In the genomic region with DNA sequence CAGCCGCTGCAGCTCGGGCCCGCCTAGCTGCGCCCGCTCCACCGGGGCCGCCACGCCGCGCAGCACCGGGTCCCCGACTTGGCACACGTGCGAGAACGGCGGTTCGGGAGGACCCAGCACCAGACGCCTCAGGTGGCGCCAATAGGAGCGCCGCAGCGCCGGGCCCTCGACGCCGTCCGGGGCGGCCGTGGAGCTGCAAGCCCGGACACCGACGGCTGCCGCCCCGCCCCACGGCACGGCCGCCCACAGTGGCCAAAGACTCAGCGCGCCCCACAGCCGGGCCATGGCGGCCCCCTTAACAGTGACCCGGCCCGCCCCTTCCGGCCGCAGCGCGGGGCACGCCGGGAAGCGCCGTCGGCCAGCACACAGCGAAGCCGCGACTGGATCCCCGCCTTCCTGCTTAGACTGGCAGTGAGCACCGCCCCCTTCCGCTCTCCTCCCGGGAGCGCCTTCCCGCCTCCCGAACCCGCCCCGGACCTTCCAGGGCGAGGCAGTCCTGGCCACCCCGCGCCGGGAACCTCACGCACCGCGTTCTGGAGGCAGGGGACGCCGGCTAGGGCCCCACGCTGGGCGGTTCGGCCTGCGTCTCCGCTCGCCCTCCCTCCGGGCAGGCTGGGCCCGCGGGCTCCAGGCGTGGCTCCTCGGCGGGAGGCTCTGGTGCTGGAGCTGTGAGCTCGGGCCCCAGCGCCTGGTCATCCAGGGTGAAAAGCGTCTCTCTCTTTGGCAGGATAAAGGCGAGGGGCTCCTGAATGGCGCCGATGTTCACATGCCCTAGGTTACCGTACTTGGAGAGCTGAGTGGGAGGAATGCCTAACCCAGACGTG, we compare ENCODE assay signal across 1 cellular context.
TF ChIP-seq lines count a peak whose summit lies in the region.

A gene with protein sequence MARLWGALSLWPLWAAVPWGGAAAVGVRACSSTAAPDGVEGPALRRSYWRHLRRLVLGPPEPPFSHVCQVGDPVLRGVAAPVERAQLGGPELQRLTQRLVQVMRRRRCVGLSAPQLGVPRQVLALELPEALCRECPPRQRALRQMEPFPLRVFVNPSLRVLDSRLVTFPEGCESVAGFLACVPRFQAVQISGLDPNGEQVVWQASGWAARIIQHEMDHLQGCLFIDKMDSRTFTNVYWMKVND (minus strand): TSS at position 303 of the 824 bp plus-strand sequence. CDS start 18 bp downstream, at position 285.

TF ChIP-seq in HEK293, 187 proteins besides CTCF, POLR2A, EP300 and RAD21 (continued from another document and continues in another):
- peak; percentile 94 for TF ChIP-seq KLF9 (tag by site-specific recombination; IDR thresholded peaks at IDR 0.05; ENCODE audit: low read depth)
- TF ChIP-seq, protein P1, sequence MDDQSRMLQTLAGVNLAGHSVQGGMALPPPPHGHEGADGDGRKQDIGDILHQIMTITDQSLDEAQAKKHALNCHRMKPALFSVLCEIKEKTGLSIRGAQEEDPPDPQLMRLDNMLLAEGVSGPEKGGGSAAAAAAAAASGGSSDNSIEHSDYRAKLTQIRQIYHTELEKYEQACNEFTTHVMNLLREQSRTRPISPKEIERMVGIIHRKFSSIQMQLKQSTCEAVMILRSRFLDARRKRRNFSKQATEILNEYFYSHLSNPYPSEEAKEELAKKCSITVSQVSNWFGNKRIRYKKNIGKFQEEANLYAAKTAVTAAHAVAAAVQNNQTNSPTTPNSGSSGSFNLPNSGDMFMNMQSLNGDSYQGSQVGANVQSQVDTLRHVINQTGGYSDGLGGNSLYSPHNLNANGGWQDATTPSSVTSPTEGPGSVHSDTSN (CRISPR knock-in tag; IDR thresholded peaks at IDR 0.05), result peak; percentile 60; the same call in 1 of the 2 replicates
- TF ChIP-seq, protein P2, sequence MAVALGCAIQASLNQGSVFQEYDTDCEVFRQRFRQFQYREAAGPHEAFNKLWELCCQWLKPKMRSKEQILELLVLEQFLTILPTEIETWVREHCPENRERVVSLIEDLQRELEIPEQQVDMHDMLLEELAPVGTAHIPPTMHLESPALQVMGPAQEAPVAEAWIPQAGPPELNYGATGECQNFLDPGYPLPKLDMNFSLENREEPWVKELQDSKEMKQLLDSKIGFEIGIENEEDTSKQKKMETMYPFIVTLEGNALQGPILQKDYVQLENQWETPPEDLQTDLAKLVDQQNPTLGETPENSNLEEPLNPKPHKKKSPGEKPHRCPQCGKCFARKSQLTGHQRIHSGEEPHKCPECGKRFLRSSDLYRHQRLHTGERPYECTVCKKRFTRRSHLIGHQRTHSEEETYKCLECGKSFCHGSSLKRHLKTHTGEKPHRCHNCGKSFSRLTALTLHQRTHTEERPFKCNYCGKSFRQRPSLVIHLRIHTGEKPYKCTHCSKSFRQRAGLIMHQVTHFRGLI (tag by site-specific recombination; IDR thresholded peaks at IDR 0.05), result no peak
- peak; percentile 92 for TF ChIP-seq SP3 (tag by site-specific recombination; IDR thresholded peaks at IDR 0.05)
- TF ChIP-seq ZNF19 (tag by site-specific recombination; IDR thresholded peaks at IDR 0.05; ENCODE audit: low read depth), result no peak
- TF ChIP-seq ZNF302 (tag by site-specific recombination; IDR thresholded peaks at IDR 0.05; ENCODE audit: low read depth), result no peak
- no peak for TF ChIP-seq ZNF121 (tag by site-specific recombination; IDR thresholded peaks at IDR 0.05)
- TF ChIP-seq ZNF133 (tag by site-specific recombination; IDR thresholded peaks at IDR 0.05), result no peak
- TF ChIP-seq BCL11A (tag by site-specific recombination; IDR thresholded peaks at IDR 0.05; ENCODE audit: low read depth), result no peak
- TF ChIP-seq, protein P3, sequence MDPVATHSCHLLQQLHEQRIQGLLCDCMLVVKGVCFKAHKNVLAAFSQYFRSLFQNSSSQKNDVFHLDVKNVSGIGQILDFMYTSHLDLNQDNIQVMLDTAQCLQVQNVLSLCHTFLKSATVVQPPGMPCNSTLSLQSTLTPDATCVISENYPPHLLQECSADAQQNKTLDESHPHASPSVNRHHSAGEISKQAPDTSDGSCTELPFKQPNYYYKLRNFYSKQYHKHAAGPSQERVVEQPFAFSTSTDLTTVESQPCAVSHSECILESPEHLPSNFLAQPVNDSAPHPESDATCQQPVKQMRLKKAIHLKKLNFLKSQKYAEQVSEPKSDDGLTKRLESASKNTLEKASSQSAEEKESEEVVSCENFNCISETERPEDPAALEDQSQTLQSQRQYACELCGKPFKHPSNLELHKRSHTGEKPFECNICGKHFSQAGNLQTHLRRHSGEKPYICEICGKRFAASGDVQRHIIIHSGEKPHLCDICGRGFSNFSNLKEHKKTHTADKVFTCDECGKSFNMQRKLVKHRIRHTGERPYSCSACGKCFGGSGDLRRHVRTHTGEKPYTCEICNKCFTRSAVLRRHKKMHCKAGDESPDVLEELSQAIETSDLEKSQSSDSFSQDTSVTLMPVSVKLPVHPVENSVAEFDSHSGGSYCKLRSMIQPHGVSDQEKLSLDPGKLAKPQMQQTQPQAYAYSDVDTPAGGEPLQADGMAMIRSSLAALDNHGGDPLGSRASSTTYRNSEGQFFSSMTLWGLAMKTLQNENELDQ (tag by site-specific recombination; IDR thresholded peaks at IDR 0.05; ENCODE audit: low read depth), result no peak
- no peak for TF ChIP-seq ZFP37 (tag by site-specific recombination; IDR thresholded peaks at IDR 0.05)
- no peak for TF ChIP-seq ZNF585B (tag by site-specific recombination; IDR thresholded peaks at IDR 0.05)
- TF ChIP-seq TCF7L2 (IDR thresholded peaks at IDR 0.05; ENCODE audit: borderline replicate concordance, low read depth, low read length), result no peak
- no peak for TF ChIP-seq RBAK (tag by site-specific recombination; IDR thresholded peaks at IDR 0.05)
- no peak for TF ChIP-seq ZNF510 (tag by site-specific recombination; IDR thresholded peaks at IDR 0.05; ENCODE audit: insufficient replicate concordance)
- TF ChIP-seq ZNF239 (tag by site-specific recombination; IDR thresholded peaks at IDR 0.05), result no peak
- TF ChIP-seq ZNF324 (tag by site-specific recombination; IDR thresholded peaks at IDR 0.05), result no peak
- no peak for TF ChIP-seq ZNF202 (tag by site-specific recombination; IDR thresholded peaks at IDR 0.05; ENCODE audit: borderline replicate concordance)
- TF ChIP-seq, protein P4, sequence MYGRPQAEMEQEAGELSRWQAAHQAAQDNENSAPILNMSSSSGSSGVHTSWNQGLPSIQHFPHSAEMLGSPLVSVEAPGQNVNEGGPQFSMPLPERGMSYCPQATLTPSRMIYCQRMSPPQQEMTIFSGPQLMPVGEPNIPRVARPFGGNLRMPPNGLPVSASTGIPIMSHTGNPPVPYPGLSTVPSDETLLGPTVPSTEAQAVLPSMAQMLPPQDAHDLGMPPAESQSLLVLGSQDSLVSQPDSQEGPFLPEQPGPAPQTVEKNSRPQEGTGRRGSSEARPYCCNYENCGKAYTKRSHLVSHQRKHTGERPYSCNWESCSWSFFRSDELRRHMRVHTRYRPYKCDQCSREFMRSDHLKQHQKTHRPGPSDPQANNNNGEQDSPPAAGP (tag by site-specific recombination; IDR thresholded peaks at IDR 0.05), result peak; percentile 48; the same call in 1 of the 2 replicates
- TF ChIP-seq ZNF416 (tag by site-specific recombination; IDR thresholded peaks at IDR 0.05), result no peak
- no peak for TF ChIP-seq ZNF610 (tag by site-specific recombination; IDR thresholded peaks at IDR 0.05; ENCODE audit: borderline replicate concordance)
- no peak for TF ChIP-seq ZNF292 (tag by site-specific recombination; IDR thresholded peaks at IDR 0.05; ENCODE audit: borderline replicate concordance, low read depth)
- no peak for TF ChIP-seq ZNF623 (tag by site-specific recombination; IDR thresholded peaks at IDR 0.05)
- TF ChIP-seq, protein P5, sequence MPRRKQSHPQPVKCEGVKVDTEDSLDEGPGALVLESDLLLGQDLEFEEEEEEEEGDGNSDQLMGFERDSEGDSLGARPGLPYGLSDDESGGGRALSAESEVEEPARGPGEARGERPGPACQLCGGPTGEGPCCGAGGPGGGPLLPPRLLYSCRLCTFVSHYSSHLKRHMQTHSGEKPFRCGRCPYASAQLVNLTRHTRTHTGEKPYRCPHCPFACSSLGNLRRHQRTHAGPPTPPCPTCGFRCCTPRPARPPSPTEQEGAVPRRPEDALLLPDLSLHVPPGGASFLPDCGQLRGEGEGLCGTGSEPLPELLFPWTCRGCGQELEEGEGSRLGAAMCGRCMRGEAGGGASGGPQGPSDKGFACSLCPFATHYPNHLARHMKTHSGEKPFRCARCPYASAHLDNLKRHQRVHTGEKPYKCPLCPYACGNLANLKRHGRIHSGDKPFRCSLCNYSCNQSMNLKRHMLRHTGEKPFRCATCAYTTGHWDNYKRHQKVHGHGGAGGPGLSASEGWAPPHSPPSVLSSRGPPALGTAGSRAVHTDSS (tag by site-specific recombination; IDR thresholded peaks at IDR 0.05), result peak; percentile 41; the same call in 1 of the 2 replicates
- no peak for TF ChIP-seq ZBTB1 (tag by site-specific recombination; IDR thresholded peaks at IDR 0.05)
- TF ChIP-seq HOXC10 (CRISPR knock-in tag; IDR thresholded peaks at IDR 0.05), result no peak
- TF ChIP-seq ZBTB17 (tag by site-specific recombination; IDR thresholded peaks at IDR 0.05), result peak; percentile 38; the same call in 1 of the 2 replicates
- TF ChIP-seq MEIS1 (CRISPR knock-in tag; IDR thresholded peaks at IDR 0.05; ENCODE audit: borderline replicate concordance), result no peak
- TF ChIP-seq GLI4 (tag by site-specific recombination; IDR thresholded peaks at IDR 0.05), result no peak
- TF ChIP-seq, protein P6, sequence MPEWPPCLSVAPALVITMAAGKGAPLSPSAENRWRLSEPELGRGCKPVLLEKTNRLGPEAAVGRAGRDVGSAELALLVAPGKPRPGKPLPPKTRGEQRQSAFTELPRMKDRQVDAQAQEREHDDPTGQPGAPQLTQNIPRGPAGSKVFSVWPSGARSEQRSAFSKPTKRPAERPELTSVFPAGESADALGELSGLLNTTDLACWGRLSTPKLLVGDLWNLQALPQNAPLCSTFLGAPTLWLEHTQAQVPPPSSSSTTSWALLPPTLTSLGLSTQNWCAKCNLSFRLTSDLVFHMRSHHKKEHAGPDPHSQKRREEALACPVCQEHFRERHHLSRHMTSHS (tag by site-specific recombination; IDR thresholded peaks at IDR 0.05), result no peak
- TF ChIP-seq ZNF2 (tag by site-specific recombination; IDR thresholded peaks at IDR 0.05), result no peak
- TF ChIP-seq, protein P7, sequence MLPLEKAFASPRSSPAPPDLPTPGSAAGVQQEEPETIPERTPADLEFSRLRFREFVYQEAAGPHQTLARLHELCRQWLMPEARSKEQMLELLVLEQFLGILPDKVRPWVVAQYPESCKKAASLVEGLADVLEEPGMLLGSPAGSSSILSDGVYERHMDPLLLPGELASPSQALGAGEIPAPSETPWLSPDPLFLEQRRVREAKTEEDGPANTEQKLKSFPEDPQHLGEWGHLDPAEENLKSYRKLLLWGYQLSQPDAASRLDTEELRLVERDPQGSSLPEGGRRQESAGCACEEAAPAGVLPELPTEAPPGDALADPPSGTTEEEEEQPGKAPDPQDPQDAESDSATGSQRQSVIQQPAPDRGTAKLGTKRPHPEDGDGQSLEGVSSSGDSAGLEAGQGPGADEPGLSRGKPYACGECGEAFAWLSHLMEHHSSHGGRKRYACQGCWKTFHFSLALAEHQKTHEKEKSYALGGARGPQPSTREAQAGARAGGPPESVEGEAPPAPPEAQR (tag by site-specific recombination; IDR thresholded peaks at IDR 0.05), result no peak
- peak; percentile 53 for TF ChIP-seq ZBTB8A (tag by site-specific recombination; IDR thresholded peaks at IDR 0.05)
- TF ChIP-seq ZNF169 (tag by site-specific recombination; IDR thresholded peaks at IDR 0.05), result no peak
- TF ChIP-seq, protein P8, sequence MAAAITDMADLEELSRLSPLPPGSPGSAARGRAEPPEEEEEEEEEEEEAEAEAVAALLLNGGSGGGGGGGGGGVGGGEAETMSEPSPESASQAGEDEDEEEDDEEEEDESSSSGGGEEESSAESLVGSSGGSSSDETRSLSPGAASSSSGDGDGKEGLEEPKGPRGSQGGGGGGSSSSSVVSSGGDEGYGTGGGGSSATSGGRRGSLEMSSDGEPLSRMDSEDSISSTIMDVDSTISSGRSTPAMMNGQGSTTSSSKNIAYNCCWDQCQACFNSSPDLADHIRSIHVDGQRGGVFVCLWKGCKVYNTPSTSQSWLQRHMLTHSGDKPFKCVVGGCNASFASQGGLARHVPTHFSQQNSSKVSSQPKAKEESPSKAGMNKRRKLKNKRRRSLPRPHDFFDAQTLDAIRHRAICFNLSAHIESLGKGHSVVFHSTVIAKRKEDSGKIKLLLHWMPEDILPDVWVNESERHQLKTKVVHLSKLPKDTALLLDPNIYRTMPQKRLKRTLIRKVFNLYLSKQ (tag by site-specific recombination; IDR thresholded peaks at IDR 0.05; ENCODE audit: borderline replicate concordance), result no peak
- TF ChIP-seq, protein P9, sequence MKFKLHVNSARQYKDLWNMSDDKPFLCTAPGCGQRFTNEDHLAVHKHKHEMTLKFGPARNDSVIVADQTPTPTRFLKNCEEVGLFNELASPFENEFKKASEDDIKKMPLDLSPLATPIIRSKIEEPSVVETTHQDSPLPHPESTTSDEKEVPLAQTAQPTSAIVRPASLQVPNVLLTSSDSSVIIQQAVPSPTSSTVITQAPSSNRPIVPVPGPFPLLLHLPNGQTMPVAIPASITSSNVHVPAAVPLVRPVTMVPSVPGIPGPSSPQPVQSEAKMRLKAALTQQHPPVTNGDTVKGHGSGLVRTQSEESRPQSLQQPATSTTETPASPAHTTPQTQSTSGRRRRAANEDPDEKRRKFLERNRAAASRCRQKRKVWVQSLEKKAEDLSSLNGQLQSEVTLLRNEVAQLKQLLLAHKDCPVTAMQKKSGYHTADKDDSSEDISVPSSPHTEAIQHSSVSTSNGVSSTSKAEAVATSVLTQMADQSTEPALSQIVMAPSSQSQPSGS (tag by site-specific recombination; IDR thresholded peaks at IDR 0.05; ENCODE audit: low read depth), result no peak
- TF ChIP-seq ZNF529 (tag by site-specific recombination; IDR thresholded peaks at IDR 0.05; ENCODE audit: insufficient replicate concordance), result no peak
- no peak for TF ChIP-seq ZNF404 (tag by site-specific recombination; IDR thresholded peaks at IDR 0.05)
- TF ChIP-seq, protein P10, sequence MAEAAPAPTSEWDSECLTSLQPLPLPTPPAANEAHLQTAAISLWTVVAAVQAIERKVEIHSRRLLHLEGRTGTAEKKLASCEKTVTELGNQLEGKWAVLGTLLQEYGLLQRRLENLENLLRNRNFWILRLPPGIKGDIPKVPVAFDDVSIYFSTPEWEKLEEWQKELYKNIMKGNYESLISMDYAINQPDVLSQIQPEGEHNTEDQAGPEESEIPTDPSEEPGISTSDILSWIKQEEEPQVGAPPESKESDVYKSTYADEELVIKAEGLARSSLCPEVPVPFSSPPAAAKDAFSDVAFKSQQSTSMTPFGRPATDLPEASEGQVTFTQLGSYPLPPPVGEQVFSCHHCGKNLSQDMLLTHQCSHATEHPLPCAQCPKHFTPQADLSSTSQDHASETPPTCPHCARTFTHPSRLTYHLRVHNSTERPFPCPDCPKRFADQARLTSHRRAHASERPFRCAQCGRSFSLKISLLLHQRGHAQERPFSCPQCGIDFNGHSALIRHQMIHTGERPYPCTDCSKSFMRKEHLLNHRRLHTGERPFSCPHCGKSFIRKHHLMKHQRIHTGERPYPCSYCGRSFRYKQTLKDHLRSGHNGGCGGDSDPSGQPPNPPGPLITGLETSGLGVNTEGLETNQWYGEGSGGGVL (tag by site-specific recombination; IDR thresholded peaks at IDR 0.05), result peak; percentile 96
- TF ChIP-seq, protein P11, sequence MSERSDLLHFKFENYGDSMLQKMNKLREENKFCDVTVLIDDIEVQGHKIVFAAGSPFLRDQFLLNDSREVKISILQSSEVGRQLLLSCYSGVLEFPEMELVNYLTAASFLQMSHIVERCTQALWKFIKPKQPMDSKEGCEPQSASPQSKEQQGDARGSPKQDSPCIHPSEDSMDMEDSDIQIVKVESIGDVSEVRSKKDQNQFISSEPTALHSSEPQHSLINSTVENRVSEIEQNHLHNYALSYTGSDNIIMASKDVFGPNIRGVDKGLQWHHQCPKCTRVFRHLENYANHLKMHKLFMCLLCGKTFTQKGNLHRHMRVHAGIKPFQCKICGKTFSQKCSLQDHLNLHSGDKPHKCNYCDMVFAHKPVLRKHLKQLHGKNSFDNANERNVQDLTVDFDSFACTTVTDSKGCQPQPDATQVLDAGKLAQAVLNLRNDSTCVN (tag by site-specific recombination; optimal IDR thresholded peaks at IDR 0.05), result peak; percentile 61
- TF ChIP-seq ZNF776 (tag by site-specific recombination; IDR thresholded peaks at IDR 0.05; ENCODE audit: borderline replicate concordance), result no peak
